Comparison of ENCODE assay signal across 8 cellular contexts in genomic region chr10:102713814-102714620, GRCh38. TPM values are rescaled to one million over a fixed set of nuclear protein-coding genes. Genes with fewer than 3 reads are reported as not detected.
DNase-seq lines count a peak whose midpoint lies in the region; ATAC-seq and TF ChIP-seq lines count a peak whose summit lies in the region.

Gene ARL3 (minus strand): TSS chr10:102714397. CDS start chr10:102714275, 122 bp downstream.

- H3K9me3 ChIP-seq in BE2C: no peaks in the 10 kb centered on the region

- H3K4me1 ChIP-seq in BE2C: peaks cover 12% of the 10 kb centered on the region

- H3K4me3 ChIP-seq in BE2C (ENCODE audit: low read depth, low read length): peak within 1 kb of the TSS; percentile 91
- peak within 1 kb of the TSS; percentile 93 for H3K4me3 ChIP-seq in choroid plexus epithelial cell (ENCODE audit: low read depth, low read length)

- no peaks in the 10 kb centered on the region for H3K27me3 ChIP-seq in BE2C

- peak; percentile 70 for TF ChIP-seq POLR2A in GM19193 (IDR thresholded peaks at IDR 0.05; ENCODE audit: extremely low read depth, insufficient read depth, insufficient read length)

- ATAC-seq in HG03432 (IDR thresholded peaks at IDR 0.05; ENCODE audit: unreplicated experiment): peak; percentile 86

- TF ChIP-seq CTCF in BE2C (IDR thresholded peaks at IDR 0.05; ENCODE audit: low read depth, low read length) (peak; percentile 44), choroid plexus epithelial cell (conservative IDR thresholded peaks at IDR 0.05; ENCODE audit: low read depth, low read length) (no peak)

- H3K36me3 ChIP-seq in BE2C: no peaks in the 10 kb centered on the region

- DNase-seq in BE2C: peak; percentile 98
- peak; percentile 97 for DNase-seq in NCI-H510A (lab: John Stamatoyannopoulos, UW)
- DNase-seq in activated CD4-positive, alpha-beta T cell treated with anti-CD3 and anti-CD28 coated beads for 24 hours (ENCODE audit: low read depth in 2 of 2): peak; percentile 92 to 98
- DNase-seq in choroid plexus epithelial cell (ENCODE audit: low read depth): peak; percentile 99
- peak; percentile 99 for DNase-seq in kidney tubule cell (ENCODE audit: low spot score)
- DNase-seq in stimulated activated CD4-positive, alpha-beta T cell treated with anti-CD3 and anti-CD28 coated beads, Interleukin-1b, Interleukin-23, amount 100 ng/mL, for 1 hour (ENCODE audit: low read depth in 2 of 2): peak; percentile 86 to 89

RNA-seq across cellular contexts. Expression of gene ARL3, which starts in this region (rescaled TPM):
- polyA plus RNA-seq in BE2C (2012; ENCODE audit: insufficient read depth, insufficient read length, low read depth): 17.9 TPM

Comparison
In these comparisons a context has a peak if more than half of its experiments do, and no peak if none do; other contexts are left out.
1. Peak in every context shown above with its lines: DNase-seq, ATAC-seq and H3K4me3 ChIP-seq.